Comparison of ENCODE assay signal across 1 cellular context in the genomic region with DNA sequence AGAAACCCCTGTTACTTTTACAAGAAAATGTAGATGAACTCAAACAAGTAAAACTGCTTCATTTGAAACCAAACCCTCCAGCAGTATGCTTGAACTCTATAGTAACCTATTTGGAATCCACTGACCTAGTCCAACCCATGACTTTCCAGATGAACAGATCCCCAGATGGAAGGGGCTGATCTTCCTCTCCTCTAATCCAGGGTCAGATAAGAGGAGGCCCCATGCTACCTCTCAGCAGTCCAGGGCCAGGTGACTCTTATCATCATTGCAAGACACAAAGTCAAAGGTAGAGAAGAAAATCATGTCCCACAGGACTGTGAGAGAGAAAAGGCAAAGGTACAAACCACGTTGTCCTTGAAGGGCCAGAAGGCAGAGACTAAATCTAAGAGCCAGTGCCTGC.
A peak's percentile ranks its signal among the peaks of the same experiment; 100 is the strongest.
TF ChIP-seq lines count a peak whose summit lies in the region.

No MANE protein-coding gene starts in this region.

TF ChIP-seq in K562, 482 proteins besides CTCF, POLR2A, EP300 and RAD21 (continues in another document):
- TF ChIP-seq, protein P1, sequence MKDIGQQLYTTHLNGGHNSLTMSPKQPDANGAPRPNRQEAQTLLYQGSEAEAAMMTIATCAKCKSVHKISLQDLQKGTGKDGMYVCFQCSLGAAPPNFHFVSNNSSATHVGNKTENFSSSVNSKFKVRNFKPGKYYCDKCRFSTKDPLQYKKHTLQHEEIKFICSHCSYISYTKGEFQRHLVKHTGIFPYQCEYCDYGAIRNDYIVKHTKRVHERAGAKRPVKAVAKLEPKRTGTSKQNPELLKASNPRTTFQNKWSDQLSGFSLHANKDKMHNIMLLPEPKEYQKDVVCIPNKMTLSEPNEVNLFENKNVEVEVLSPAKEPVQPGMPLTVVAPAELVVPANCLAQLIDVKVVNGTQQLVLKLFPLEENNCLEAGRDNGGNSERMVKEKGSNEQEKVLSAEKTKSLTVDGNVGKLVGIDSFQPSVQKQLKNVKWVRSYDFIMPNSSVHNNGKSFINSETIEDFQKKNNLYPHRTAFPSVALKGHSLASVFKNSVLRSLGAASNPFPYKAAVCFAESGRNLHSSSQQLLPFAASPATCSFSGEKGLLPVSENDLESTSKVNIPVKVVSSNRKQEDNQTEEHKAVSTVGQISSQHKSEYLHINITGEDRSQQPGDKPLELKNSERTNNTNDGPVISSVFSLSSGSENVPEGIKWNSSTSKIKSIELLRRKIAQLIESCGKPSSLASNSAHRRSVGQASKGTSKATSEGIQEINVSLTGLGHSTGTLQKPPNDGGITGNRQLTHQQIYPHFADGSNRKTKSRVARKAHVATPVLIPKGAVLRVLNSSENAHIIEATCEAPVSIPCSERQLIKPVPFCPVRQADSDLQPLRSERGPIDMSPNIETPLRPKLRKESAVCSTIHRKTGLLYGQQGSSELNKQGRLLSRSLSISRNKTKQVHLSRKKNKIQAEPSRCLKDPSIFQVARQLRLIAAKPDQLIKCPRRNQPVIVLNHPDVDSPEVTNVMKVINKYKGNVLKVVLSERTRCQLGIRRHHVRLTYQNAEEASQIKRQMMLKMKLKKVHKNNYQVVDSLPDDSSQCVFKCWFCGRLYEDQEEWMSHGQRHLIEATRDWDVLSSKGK (CRISPR knock-in tag; IDR thresholded peaks at IDR 0.05), result no peak
- TF ChIP-seq ZFP1 (CRISPR knock-in tag; IDR thresholded peaks at IDR 0.05) (no peak), NFYB (IDR thresholded peaks at IDR 0.05; ENCODE audit: extremely low read depth, insufficient read length) (no peak), ELF4 (CRISPR knock-in tag; IDR thresholded peaks at IDR 0.05) (no peak), SREBF2 (CRISPR knock-in tag; IDR thresholded peaks at IDR 0.05) (no peak), ZNF644 (tag; IDR thresholded peaks at IDR 0.05; ENCODE audit: low read depth) (no peak), STAT5B (CRISPR knock-in tag; IDR thresholded peaks at IDR 0.05) (no peak), CHD4 (IDR thresholded peaks at IDR 0.05; ENCODE audit: insufficient read depth, insufficient replicate concordance, low read depth, low read length, poor library complexity, severe bottlenecking) (no peak), DPF2 (IDR thresholded peaks at IDR 0.05) (peak; percentile 82), WHSC1 (IDR thresholded peaks at IDR 0.05; ENCODE audit: low read length) (no peak), MTA1 (IDR thresholded peaks at IDR 0.05; ENCODE audit: borderline replicate concordance) (peak; percentile 70; the same call in 1 of the 2 replicates), HOXB6 (CRISPR knock-in tag; IDR thresholded peaks at IDR 0.05; ENCODE audit: borderline replicate concordance) (no peak), MAFG (tag; conservative IDR thresholded peaks at IDR 0.05) (no peak), PHTF2 (CRISPR knock-in tag; IDR thresholded peaks at IDR 0.05) (no peak), NFIC (IDR thresholded peaks at IDR 0.05) (peak; percentile 54), DIDO1 (tag; IDR thresholded peaks at IDR 0.05; ENCODE audit: low read depth) (no peak), HLTF (IDR thresholded peaks at IDR 0.05) (no peak), ATF7 (IDR thresholded peaks at IDR 0.05) (no peak), BMI1 (IDR thresholded peaks at IDR 0.05; ENCODE audit: low read length) (no peak), LEF1 (IDR thresholded peaks at IDR 0.05) (peak; percentile 61; the same call in 1 of the 2 replicates), CHD1 (IDR thresholded peaks at IDR 0.05; ENCODE audit: low read length) (no peak), CREM (IDR thresholded peaks at IDR 0.05; ENCODE audit: low read depth) (no peak), XRCC5 (IDR thresholded peaks at IDR 0.05; ENCODE audit: low read depth, low read length) (no peak), NCOR1 (IDR thresholded peaks at IDR 0.05) (peak; percentile 85), SMAD2 (IDR thresholded peaks at IDR 0.05; ENCODE audit: low read depth, low read length) (no peak), SLC30A9 (CRISPR knock-in tag; IDR thresholded peaks at IDR 0.05) (no peak), EWSR1 (IDR thresholded peaks at IDR 0.05; ENCODE audit: borderline replicate concordance, low read depth, partially characterized antibody) (no peak), RFX1 (IDR thresholded peaks at IDR 0.05) (no peak), SMAD4 (CRISPR knock-in tag; conservative IDR thresholded peaks at IDR 0.05) (peak; percentile 36; the same call in 1 of the 2 replicates), FUS (optimal IDR thresholded peaks at IDR 0.05; ENCODE audit: low read depth, low read length) (no peak), TOE1 (IDR thresholded peaks at IDR 0.05; ENCODE audit: borderline replicate concordance) (no peak), TOE1 (CRISPR knock-in tag; IDR thresholded peaks at IDR 0.05; ENCODE audit: borderline replicate concordance, low read depth) (no peak), PURB (CRISPR knock-in tag; IDR thresholded peaks at IDR 0.05; ENCODE audit: low read depth) (no peak), NFE2 (IDR thresholded peaks at IDR 0.05; ENCODE audit: low read depth) (0 out of 2 replicates have a peak, but pooled peaks have one; percentile 25), ELF2 (CRISPR knock-in tag; IDR thresholded peaks at IDR 0.05) (no peak), ZNF253 (CRISPR knock-in tag; conservative IDR thresholded peaks at IDR 0.05) (no peak), CCNT2 (IDR thresholded peaks at IDR 0.05; ENCODE audit: borderline replicate concordance, extremely low read depth, insufficient read length, low read depth, low read length) (peak; percentile 59), KLF16 (IDR thresholded peaks at IDR 0.05) (peak; percentile 65; the same call in 1 of the 2 replicates), ZBTB1 (CRISPR knock-in tag; IDR thresholded peaks at IDR 0.05; ENCODE audit: borderline replicate concordance, low read depth) (no peak)
- TF ChIP-seq, protein P2, sequence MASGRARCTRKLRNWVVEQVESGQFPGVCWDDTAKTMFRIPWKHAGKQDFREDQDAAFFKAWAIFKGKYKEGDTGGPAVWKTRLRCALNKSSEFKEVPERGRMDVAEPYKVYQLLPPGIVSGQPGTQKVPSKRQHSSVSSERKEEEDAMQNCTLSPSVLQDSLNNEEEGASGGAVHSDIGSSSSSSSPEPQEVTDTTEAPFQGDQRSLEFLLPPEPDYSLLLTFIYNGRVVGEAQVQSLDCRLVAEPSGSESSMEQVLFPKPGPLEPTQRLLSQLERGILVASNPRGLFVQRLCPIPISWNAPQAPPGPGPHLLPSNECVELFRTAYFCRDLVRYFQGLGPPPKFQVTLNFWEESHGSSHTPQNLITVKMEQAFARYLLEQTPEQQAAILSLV (tag; IDR thresholded peaks at IDR 0.05), result no peak
- TF ChIP-seq, protein P3, sequence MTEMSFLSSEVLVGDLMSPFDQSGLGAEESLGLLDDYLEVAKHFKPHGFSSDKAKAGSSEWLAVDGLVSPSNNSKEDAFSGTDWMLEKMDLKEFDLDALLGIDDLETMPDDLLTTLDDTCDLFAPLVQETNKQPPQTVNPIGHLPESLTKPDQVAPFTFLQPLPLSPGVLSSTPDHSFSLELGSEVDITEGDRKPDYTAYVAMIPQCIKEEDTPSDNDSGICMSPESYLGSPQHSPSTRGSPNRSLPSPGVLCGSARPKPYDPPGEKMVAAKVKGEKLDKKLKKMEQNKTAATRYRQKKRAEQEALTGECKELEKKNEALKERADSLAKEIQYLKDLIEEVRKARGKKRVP (CRISPR knock-in tag; IDR thresholded peaks at IDR 0.05), result no peak
- TF ChIP-seq, protein P4, sequence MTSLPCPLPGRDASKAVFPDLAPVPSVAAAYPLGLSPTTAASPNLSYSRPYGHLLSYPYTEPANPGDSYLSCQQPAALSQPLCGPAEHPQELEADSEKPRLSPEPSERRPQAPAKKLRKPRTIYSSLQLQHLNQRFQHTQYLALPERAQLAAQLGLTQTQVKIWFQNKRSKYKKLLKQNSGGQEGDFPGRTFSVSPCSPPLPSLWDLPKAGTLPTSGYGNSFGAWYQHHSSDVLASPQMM (CRISPR knock-in tag; IDR thresholded peaks at IDR 0.05), result no peak
- TF ChIP-seq, protein P5, sequence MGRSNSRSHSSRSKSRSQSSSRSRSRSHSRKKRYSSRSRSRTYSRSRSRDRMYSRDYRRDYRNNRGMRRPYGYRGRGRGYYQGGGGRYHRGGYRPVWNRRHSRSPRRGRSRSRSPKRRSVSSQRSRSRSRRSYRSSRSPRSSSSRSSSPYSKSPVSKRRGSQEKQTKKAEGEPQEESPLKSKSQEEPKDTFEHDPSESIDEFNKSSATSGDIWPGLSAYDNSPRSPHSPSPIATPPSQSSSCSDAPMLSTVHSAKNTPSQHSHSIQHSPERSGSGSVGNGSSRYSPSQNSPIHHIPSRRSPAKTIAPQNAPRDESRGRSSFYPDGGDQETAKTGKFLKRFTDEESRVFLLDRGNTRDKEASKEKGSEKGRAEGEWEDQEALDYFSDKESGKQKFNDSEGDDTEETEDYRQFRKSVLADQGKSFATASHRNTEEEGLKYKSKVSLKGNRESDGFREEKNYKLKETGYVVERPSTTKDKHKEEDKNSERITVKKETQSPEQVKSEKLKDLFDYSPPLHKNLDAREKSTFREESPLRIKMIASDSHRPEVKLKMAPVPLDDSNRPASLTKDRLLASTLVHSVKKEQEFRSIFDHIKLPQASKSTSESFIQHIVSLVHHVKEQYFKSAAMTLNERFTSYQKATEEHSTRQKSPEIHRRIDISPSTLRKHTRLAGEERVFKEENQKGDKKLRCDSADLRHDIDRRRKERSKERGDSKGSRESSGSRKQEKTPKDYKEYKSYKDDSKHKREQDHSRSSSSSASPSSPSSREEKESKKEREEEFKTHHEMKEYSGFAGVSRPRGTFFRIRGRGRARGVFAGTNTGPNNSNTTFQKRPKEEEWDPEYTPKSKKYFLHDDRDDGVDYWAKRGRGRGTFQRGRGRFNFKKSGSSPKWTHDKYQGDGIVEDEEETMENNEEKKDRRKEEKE (IDR thresholded peaks at IDR 0.05; ENCODE audit: borderline replicate concordance in 1 of 2, control insufficient read depth in 1 of 2, low read depth in 2 of 2, low read length in 1 of 2), result no peak
- TF ChIP-seq, protein P6, sequence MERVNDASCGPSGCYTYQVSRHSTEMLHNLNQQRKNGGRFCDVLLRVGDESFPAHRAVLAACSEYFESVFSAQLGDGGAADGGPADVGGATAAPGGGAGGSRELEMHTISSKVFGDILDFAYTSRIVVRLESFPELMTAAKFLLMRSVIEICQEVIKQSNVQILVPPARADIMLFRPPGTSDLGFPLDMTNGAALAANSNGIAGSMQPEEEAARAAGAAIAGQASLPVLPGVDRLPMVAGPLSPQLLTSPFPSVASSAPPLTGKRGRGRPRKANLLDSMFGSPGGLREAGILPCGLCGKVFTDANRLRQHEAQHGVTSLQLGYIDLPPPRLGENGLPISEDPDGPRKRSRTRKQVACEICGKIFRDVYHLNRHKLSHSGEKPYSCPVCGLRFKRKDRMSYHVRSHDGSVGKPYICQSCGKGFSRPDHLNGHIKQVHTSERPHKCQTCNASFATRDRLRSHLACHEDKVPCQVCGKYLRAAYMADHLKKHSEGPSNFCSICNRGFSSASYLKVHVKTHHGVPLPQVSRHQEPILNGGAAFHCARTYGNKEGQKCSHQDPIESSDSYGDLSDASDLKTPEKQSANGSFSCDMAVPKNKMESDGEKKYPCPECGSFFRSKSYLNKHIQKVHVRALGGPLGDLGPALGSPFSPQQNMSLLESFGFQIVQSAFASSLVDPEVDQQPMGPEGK (CRISPR knock-in tag; IDR thresholded peaks at IDR 0.05; ENCODE audit: borderline replicate concordance), result no peak
- TF ChIP-seq, protein P7, sequence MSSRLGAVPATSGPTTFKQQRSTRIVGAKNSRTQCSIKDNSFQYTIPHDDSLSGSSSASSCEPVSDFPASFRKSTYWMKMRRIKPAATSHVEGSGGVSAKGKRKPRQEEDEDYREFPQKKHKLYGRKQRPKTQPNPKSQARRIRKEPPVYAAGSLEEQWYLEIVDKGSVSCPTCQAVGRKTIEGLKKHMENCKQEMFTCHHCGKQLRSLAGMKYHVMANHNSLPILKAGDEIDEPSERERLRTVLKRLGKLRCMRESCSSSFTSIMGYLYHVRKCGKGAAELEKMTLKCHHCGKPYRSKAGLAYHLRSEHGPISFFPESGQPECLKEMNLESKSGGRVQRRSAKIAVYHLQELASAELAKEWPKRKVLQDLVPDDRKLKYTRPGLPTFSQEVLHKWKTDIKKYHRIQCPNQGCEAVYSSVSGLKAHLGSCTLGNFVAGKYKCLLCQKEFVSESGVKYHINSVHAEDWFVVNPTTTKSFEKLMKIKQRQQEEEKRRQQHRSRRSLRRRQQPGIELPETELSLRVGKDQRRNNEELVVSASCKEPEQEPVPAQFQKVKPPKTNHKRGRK (tag; IDR thresholded peaks at IDR 0.05), result no peak
- TF ChIP-seq, protein P8, sequence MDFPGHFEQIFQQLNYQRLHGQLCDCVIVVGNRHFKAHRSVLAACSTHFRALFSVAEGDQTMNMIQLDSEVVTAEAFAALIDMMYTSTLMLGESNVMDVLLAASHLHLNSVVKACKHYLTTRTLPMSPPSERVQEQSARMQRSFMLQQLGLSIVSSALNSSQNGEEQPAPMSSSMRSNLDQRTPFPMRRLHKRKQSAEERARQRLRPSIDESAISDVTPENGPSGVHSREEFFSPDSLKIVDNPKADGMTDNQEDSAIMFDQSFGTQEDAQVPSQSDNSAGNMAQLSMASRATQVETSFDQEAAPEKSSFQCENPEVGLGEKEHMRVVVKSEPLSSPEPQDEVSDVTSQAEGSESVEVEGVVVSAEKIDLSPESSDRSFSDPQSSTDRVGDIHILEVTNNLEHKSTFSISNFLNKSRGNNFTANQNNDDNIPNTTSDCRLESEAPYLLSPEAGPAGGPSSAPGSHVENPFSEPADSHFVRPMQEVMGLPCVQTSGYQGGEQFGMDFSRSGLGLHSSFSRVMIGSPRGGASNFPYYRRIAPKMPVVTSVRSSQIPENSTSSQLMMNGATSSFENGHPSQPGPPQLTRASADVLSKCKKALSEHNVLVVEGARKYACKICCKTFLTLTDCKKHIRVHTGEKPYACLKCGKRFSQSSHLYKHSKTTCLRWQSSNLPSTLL (IDR thresholded peaks at IDR 0.05), result peak; percentile 81; the same call in 1 of the 2 replicates
- TF ChIP-seq, protein P9, sequence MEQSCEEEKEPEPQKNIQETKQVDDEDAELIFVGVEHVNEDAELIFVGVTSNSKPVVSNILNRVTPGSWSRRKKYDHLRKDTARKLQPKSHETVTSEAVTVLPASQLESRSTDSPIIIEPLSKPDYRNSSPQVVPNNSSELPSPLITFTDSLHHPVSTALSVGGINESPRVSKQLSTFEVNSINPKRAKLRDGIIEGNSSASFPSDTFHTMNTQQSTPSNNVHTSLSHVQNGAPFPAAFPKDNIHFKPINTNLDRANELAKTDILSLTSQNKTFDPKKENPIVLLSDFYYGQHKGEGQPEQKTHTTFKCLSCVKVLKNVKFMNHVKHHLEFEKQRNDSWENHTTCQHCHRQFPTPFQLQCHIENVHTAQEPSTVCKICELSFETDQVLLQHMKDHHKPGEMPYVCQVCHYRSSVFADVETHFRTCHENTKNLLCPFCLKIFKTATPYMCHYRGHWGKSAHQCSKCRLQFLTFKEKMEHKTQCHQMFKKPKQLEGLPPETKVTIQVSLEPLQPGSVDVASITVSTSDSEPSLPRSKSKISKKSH (CRISPR knock-in tag; IDR thresholded peaks at IDR 0.05), result no peak
- TF ChIP-seq, protein P10, sequence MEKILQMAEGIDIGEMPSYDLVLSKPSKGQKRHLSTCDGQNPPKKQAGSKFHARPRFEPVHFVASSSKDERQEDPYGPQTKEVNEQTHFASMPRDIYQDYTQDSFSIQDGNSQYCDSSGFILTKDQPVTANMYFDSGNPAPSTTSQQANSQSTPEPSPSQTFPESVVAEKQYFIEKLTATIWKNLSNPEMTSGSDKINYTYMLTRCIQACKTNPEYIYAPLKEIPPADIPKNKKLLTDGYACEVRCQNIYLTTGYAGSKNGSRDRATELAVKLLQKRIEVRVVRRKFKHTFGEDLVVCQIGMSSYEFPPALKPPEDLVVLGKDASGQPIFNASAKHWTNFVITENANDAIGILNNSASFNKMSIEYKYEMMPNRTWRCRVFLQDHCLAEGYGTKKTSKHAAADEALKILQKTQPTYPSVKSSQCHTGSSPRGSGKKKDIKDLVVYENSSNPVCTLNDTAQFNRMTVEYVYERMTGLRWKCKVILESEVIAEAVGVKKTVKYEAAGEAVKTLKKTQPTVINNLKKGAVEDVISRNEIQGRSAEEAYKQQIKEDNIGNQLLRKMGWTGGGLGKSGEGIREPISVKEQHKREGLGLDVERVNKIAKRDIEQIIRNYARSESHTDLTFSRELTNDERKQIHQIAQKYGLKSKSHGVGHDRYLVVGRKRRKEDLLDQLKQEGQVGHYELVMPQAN (IDR thresholded peaks at IDR 0.05; ENCODE audit: borderline replicate concordance), result no peak
